In genomic region chr5:2039180-2039531, GRCh38 we compare ENCODE assay signal across 1 cellular context.
TF ChIP-seq lines count a peak whose summit lies in the region.

No MANE protein-coding gene starts in this region.

TF ChIP-seq in SK-N-SH, 30 proteins besides CTCF, POLR2A, EP300 and RAD21 (continued from another document):
- no peak for TF ChIP-seq IRF3 (IDR thresholded peaks at IDR 0.05; ENCODE audit: low read depth, low read length)
- no peak for TF ChIP-seq FOXJ3 (CRISPR knock-in tag; IDR thresholded peaks at IDR 0.05)
- no peak for TF ChIP-seq RXRA (IDR thresholded peaks at IDR 0.05; ENCODE audit: borderline replicate concordance, low read depth)
- TF ChIP-seq JUND (IDR thresholded peaks at IDR 0.05): no peak
